1 cellular context compared by ENCODE assay signal in the genomic region with DNA sequence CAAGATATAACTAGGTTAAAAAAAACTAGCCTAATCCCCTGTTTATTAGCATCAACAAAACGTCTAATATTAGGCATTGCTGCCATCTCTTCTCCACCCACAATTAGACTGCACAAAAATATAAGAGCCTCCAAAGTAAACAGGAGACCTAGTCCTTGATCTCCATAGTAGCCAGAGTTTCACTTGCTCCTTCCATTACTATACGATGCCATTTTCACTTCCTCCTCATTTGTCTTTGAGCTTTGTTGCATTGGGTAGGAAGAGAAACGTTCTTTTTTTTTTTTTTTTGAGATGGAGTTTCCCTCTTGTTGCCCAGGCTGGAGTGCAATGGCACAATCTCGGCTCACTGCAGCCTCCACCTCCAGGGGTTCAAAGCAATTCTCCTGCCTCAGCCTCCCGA.
TF ChIP-seq lines count a peak whose summit lies in the region.

No MANE protein-coding gene starts in this region.

TF ChIP-seq in GM12878, 131 proteins besides CTCF, POLR2A, EP300 and RAD21 (continued from another document):
- TF ChIP-seq, protein P1, sequence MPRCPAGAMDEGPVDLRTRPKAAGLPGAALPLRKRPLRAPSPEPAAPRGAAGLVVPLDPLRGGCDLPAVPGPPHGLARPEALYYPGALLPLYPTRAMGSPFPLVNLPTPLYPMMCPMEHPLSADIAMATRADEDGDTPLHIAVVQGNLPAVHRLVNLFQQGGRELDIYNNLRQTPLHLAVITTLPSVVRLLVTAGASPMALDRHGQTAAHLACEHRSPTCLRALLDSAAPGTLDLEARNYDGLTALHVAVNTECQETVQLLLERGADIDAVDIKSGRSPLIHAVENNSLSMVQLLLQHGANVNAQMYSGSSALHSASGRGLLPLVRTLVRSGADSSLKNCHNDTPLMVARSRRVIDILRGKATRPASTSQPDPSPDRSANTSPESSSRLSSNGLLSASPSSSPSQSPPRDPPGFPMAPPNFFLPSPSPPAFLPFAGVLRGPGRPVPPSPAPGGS (IDR thresholded peaks at IDR 0.05; ENCODE audit: borderline replicate concordance, insufficient read depth, low read depth, low read length, poor library complexity, severe bottlenecking) = no peak
- TF ChIP-seq ZSCAN29 (IDR thresholded peaks at IDR 0.05) = no peak
- TF ChIP-seq BACH1 (IDR thresholded peaks at IDR 0.05; ENCODE audit: borderline replicate concordance) = no peak
- TF ChIP-seq EZH2 (IDR thresholded peaks at IDR 0.05; ENCODE audit: borderline replicate concordance, control insufficient read depth, low read depth, low read length) = no peak
- no peak for TF ChIP-seq HSF1 (IDR thresholded peaks at IDR 0.05; ENCODE audit: low read depth, low read length)
- TF ChIP-seq ZNF622 (IDR thresholded peaks at IDR 0.05) = no peak
- TF ChIP-seq MXI1 (IDR thresholded peaks at IDR 0.05; ENCODE audit: low read depth, low read length) = no peak
- TF ChIP-seq SPI1 (IDR thresholded peaks at IDR 0.05; ENCODE audit: borderline replicate concordance, insufficient read depth, low read depth, low read length) = peak; percentile 84
- no peak for TF ChIP-seq MYC (IDR thresholded peaks at IDR 0.05; ENCODE audit: insufficient read depth, insufficient read length, insufficient replicate concordance, low read length, severe bottlenecking)
- TF ChIP-seq SP1 (IDR thresholded peaks at IDR 0.05; ENCODE audit: low read depth, low read length) = no peak
- TF ChIP-seq, protein P2, sequence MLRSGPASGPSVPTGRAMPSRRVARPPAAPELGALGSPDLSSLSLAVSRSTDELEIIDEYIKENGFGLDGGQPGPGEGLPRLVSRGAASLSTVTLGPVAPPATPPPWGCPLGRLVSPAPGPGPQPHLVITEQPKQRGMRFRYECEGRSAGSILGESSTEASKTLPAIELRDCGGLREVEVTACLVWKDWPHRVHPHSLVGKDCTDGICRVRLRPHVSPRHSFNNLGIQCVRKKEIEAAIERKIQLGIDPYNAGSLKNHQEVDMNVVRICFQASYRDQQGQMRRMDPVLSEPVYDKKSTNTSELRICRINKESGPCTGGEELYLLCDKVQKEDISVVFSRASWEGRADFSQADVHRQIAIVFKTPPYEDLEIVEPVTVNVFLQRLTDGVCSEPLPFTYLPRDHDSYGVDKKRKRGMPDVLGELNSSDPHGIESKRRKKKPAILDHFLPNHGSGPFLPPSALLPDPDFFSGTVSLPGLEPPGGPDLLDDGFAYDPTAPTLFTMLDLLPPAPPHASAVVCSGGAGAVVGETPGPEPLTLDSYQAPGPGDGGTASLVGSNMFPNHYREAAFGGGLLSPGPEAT (IDR thresholded peaks at IDR 0.05; ENCODE audit: low read depth) = peak; percentile 73; the same call in 1 of the 2 replicates
- TF ChIP-seq, protein P3, sequence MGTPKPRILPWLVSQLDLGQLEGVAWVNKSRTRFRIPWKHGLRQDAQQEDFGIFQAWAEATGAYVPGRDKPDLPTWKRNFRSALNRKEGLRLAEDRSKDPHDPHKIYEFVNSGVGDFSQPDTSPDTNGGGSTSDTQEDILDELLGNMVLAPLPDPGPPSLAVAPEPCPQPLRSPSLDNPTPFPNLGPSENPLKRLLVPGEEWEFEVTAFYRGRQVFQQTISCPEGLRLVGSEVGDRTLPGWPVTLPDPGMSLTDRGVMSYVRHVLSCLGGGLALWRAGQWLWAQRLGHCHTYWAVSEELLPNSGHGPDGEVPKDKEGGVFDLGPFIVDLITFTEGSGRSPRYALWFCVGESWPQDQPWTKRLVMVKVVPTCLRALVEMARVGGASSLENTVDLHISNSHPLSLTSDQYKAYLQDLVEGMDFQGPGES (IDR thresholded peaks at IDR 0.05) = no peak
- TF ChIP-seq ZBTB33 (IDR thresholded peaks at IDR 0.05) = no peak
- TF ChIP-seq RAD51 (IDR thresholded peaks at IDR 0.05) = no peak
- no peak for TF ChIP-seq CREB1 (IDR thresholded peaks at IDR 0.05; ENCODE audit: low read depth)
- TF ChIP-seq IKZF1 (conservative IDR thresholded peaks at IDR 0.05) = peak; percentile 73
- TF ChIP-seq ZNF592 (IDR thresholded peaks at IDR 0.05) = no peak
- TF ChIP-seq E2F8 (IDR thresholded peaks at IDR 0.05; ENCODE audit: low read depth, partially characterized antibody) = no peak
- 0 out of 2 replicates have a peak, but pooled peaks have one; percentile 35 for TF ChIP-seq HDGF (IDR thresholded peaks at IDR 0.05)
- TF ChIP-seq NR2C2 (IDR thresholded peaks at IDR 0.05; ENCODE audit: borderline replicate concordance, control insufficient read depth, insufficient read length, low read depth) = no peak
- no peak for TF ChIP-seq SMAD1 (IDR thresholded peaks at IDR 0.05; ENCODE audit: low read depth, partially characterized antibody)
- no peak for TF ChIP-seq JUND (IDR thresholded peaks at IDR 0.05; ENCODE audit: low read depth, low read length)
- TF ChIP-seq IKZF2 (IDR thresholded peaks at IDR 0.05) = peak; percentile 89 to 92
- TF ChIP-seq MTA2 (IDR thresholded peaks at IDR 0.05; ENCODE audit: low read depth) = peak; percentile 56; the same call in 1 of the 2 replicates
- TF ChIP-seq POLR2AphosphoS5 (IDR thresholded peaks at IDR 0.05; ENCODE audit: low read length) = no peak
- TF ChIP-seq IRF5 (IDR thresholded peaks at IDR 0.05; ENCODE audit: borderline replicate concordance) = no peak
- TF ChIP-seq CEBPB (IDR thresholded peaks at IDR 0.05; ENCODE audit: borderline replicate concordance in 1 of 2, low read depth in 2 of 2, low read length in 2 of 2) = no peak
- no peak for TF ChIP-seq BMI1 (IDR thresholded peaks at IDR 0.05; ENCODE audit: borderline replicate concordance)
- no peak for TF ChIP-seq IRF4 (IDR thresholded peaks at IDR 0.05; ENCODE audit: low read depth, low read length)
- TF ChIP-seq CHD4 (IDR thresholded peaks at IDR 0.05) = no peak
- no peak for TF ChIP-seq CEBPZ (IDR thresholded peaks at IDR 0.05; ENCODE audit: low read depth, low read length)
TF ChIP-seq in GM12878: peak in this region for 13.
